8 cellular contexts compared by ENCODE assay signal in genomic region chr18:8367217-8367988, GRCh38.
DNase-seq lines count a peak whose midpoint lies in the region; ATAC-seq and TF ChIP-seq lines count a peak whose summit lies in the region.

No MANE protein-coding gene starts in this region.

- peaks cover 3% of the 10 kb centered on the region for H3K36me3 Mint-ChIP-seq in effector memory CD8-positive, alpha-beta T cell (ENCODE audit: insufficient read depth)

- TF ChIP-seq CTCF in mucosa of descending colon (IDR thresholded peaks at IDR 0.05): peak; percentile 32
- TF ChIP-seq CTCF in upper lobe of right lung (IDR thresholded peaks at IDR 0.05): peak; percentile 64

- peaks cover 6 to 7% of the 10 kb centered on the region in 2 donors for H3K4me1 Mint-ChIP-seq in effector memory CD8-positive, alpha-beta T cell (ENCODE audit: low read depth in 2 of 2)

- no peaks in the 10 kb centered on the region for H3K9me3 Mint-ChIP-seq in effector memory CD8-positive, alpha-beta T cell

- no peak overlapping the region for H3K27ac Mint-ChIP-seq in effector memory CD8-positive, alpha-beta T cell

- no peak overlapping the region for H3K4me3 ChIP-seq in mucosa of descending colon
- peak overlapping the region; percentile 40 for H3K4me3 ChIP-seq in upper lobe of right lung

- intact Hi-C loops in mucosa of descending colon (cut with DNase I, micrococcal nuclease) (no loop called here), upper lobe of right lung (cut with DNase I) (no loop called here)

- ATAC-seq in HG03469 (IDR thresholded peaks at IDR 0.05; ENCODE audit: unreplicated experiment): peak; percentile 60
- ATAC-seq in effector memory CD8-positive, alpha-beta T cell (replicated peaks): peak; percentile 60
- ATAC-seq in mucosa of descending colon: peak; percentile 87
- ATAC-seq in upper lobe of right lung: peak; percentile 90
- ATAC-seq in GM19397 (IDR thresholded peaks at IDR 0.05; ENCODE audit: unreplicated experiment): no peak
- no peak for ATAC-seq in HG03571 (IDR thresholded peaks at IDR 0.05; ENCODE audit: unreplicated experiment)

- H3K4me1 ChIP-seq in mucosa of descending colon (ENCODE audit: low read depth) (no peaks in the 10 kb centered on the region), upper lobe of right lung (peaks cover 7% of the 10 kb centered on the region)

- H3K9me3 ChIP-seq in mucosa of descending colon: no peaks in the 10 kb centered on the region
- H3K9me3 ChIP-seq in upper lobe of right lung: no peaks in the 10 kb centered on the region

- DNase-seq in D341Med (ENCODE audit: low spot score) (peak; percentile 64), SW480 (ENCODE audit: low spot score) (peak; percentile 43), mucosa of descending colon (peak in 2 of 3 donors; percentile 61 to 71), upper lobe of right lung (peak; percentile 82)
- peak in 1 of 3 experiments; percentile 1 for DNase-seq in effector memory CD8-positive, alpha-beta T cell

- H3K27ac ChIP-seq in upper lobe of right lung: no peak overlapping the region

- peaks cover 0 to 8% of the 10 kb centered on the region in 2 donors for H3K27me3 Mint-ChIP-seq in effector memory CD8-positive, alpha-beta T cell

- no peaks in the 10 kb centered on the region for H3K36me3 ChIP-seq in mucosa of descending colon (ENCODE audit: low read depth)
- no peaks in the 10 kb centered on the region for H3K36me3 ChIP-seq in upper lobe of right lung

- H3K27me3 ChIP-seq in upper lobe of right lung: no peaks in the 10 kb centered on the region

- peak overlapping the region; percentile 59 to 66 for H3K4me3 Mint-ChIP-seq in effector memory CD8-positive, alpha-beta T cell

Comparison
In these comparisons a context has a peak if more than half of its experiments do, and no peak if none do; other contexts are left out.
1. ATAC-seq: peak in HG03469 (single experiment), effector memory CD8-positive, alpha-beta T cell (single experiment), mucosa of descending colon (single experiment) and upper lobe of right lung (single experiment); none in GM19397 (single experiment) and HG03571 (single experiment).